8 cellular contexts compared by ENCODE assay signal in genomic region chr7:45574521-45575500, GRCh38. TPM values are rescaled to one million over a fixed set of nuclear protein-coding genes. Genes with fewer than 3 reads are reported as not detected.
DNase-seq lines count a peak whose midpoint lies in the region; ATAC-seq, FAIRE-seq and TF ChIP-seq lines count a peak whose summit lies in the region.

No MANE protein-coding gene starts in this region.

- POLR2A ChIA-PET in HepG2 (lab: Yijun Ruan, JAX), result no interaction called here

- H3K4me2 ChIP-seq in HepG2 (ENCODE audit: low read depth, low read length), result peak overlapping the region; percentile 92

- TF ChIP-seq EP300 in HepG2 (IDR thresholded peaks at IDR 0.05; ENCODE audit: low read depth in 2 of 2, low read length in 2 of 2), result no peak
- TF ChIP-seq EP300 in HepG2 (CRISPR knock-in tag; IDR thresholded peaks at IDR 0.05; ENCODE audit: borderline replicate concordance), result no peak

- H3K36me3 ChIP-seq in HepG2 (replicated peaks in 1 of 2; ENCODE audit: control insufficient read depth in 1 of 2, insufficient read depth in 2 of 2, low read length in 2 of 2), result no peaks in the 10 kb centered on the region

- no peak overlapping the region for H2AFZ ChIP-seq in HepG2 (ENCODE audit: low read length)

- TF ChIP-seq RAD21 in HepG2 (CRISPR knock-in tag; IDR thresholded peaks at IDR 0.05), result peak; percentile 47

- BruUV-seq in HepG2 (replicated peaks; lab: Mats Ljungman, UMichigan), result no TSS peak

- TF ChIP-seq CTCF in AG10803 (conservative IDR thresholded peaks at IDR 0.05; ENCODE audit: low read length) (0 out of 2 replicates have a peak, but pooled peaks have one; percentile 9), coronary artery (IDR thresholded peaks at IDR 0.05) (no peak), HepG2 (CRISPR knock-in tag; IDR thresholded peaks at IDR 0.05) (peak; percentile 46)

- no peaks in the 10 kb centered on the region for H4K20me1 ChIP-seq in HepG2 (ENCODE audit: insufficient read depth, low read length)

- H3K4me3 ChIP-seq in AG10803 (ENCODE audit: low read length) (peak overlapping the region; percentile 40), coronary artery (peak overlapping the region; percentile 78), HepG2 (replicated peaks in 1 of 3; ENCODE audit: insufficient read depth in 1 of 3, low read depth in 2 of 3, low read length in 3 of 3) (peak overlapping the region; percentile 42 to 79 (median 53); a peak in 5 of 6 replicates)

- intact Hi-C loops in HepG2 (cut with micrococcal nuclease; ENCODE audit: unreplicated experiment), result no loop called here

- ATAC-seq in GM18498 (IDR thresholded peaks at IDR 0.05; ENCODE audit: unreplicated experiment) (peak; percentile 49), HepG2 (peak; percentile 94), GM18858 (IDR thresholded peaks at IDR 0.05; ENCODE audit: unreplicated experiment) (no peak), HG03342 (IDR thresholded peaks at IDR 0.05; ENCODE audit: unreplicated experiment) (no peak)

- 0 out of 2 replicates have a peak overlapping the region, but pooled peaks have one; percentile 34 for H3K9ac ChIP-seq in HepG2 (ENCODE audit: insufficient read depth, low read depth, low read length)

- FAIRE-seq in HepG2 (lab: Jason Lieb, UNC), result no peak

- peaks cover 20% of the 10 kb centered on the region for H3K4me1 ChIP-seq in HepG2 (ENCODE audit: insufficient read depth, low read length)

- 20% methylated on average over 24 of the region's 104 CpGs for WGBS in HepG2 (ENCODE audit: low lambda C conversion rate)

- H3K27ac ChIP-seq in coronary artery (no peak overlapping the region), HepG2 (ENCODE audit: extremely low read length, insufficient read depth, low read length) (no peak overlapping the region)

- CTCF ChIA-PET in HepG2 (lab: Yijun Ruan, JAX; ENCODE audit: low intra/inter-chr PET ratio, low total read pairs), result no interaction called here

- peaks cover 10 to 67% of the 10 kb centered on the region in 2 experiments for H3K27me3 ChIP-seq in HepG2 (ENCODE audit: control insufficient read depth in 1 of 2, insufficient read depth in 2 of 2, low read length in 2 of 2)

- H3K9me3 ChIP-seq in HepG2 (ENCODE audit: low read length), result no peaks in the 10 kb centered on the region

- no peaks in the 10 kb centered on the region for H3K79me2 ChIP-seq in HepG2 (ENCODE audit: insufficient read depth, low read length)

- DNase-seq in AG10803 (ENCODE audit: low read depth), result peak; percentile 37
- peak; percentile 45 to 53 for DNase-seq in NCI-H1930 (lab: John Stamatoyannopoulos, UW)
- DNase-seq in coronary artery (ENCODE audit: low spot score), result peak; percentile 63
- DNase-seq in HepG2 (ENCODE audit: low spot score), result peak; percentile 35
- no peak for DNase-seq in NCI-H510A (lab: John Stamatoyannopoulos, UW)

- TF ChIP-seq POLR2A in HepG2 (IDR thresholded peaks at IDR 0.05; ENCODE audit: insufficient read depth in 1 of 2, low read depth in 2 of 2, low read length in 2 of 2), result no peak

- in situ Hi-C loops in HepG2 (cut with HindIII; ENCODE audit: extremely low pct_ligation_motif_present, low pct_unique_long_range_greater_than_20kb), result loop anchor here (25.0 kb wide), 1 partner anchor 413 kb away; the partner anchor contains the start of gene RAMP3

TF ChIP-seq in HepG2, 621 proteins besides CTCF, POLR2A, EP300 and RAD21 (continues in another document):
- TF ChIP-seq ZNF431 (CRISPR knock-in tag; IDR thresholded peaks at IDR 0.05; ENCODE audit: borderline replicate concordance, low read depth) (no peak), ZNF337 (CRISPR knock-in tag; IDR thresholded peaks at IDR 0.05; ENCODE audit: borderline replicate concordance, low read depth) (no peak), REST (IDR thresholded peaks at IDR 0.05; ENCODE audit: borderline replicate concordance in 1 of 2, low read depth in 1 of 2, low read length in 2 of 2) (no peak), ZBTB14 (CRISPR knock-in tag; IDR thresholded peaks at IDR 0.05) (0 out of 2 replicates have a peak, but pooled peaks have one; percentile 51), ZBTB21 (CRISPR knock-in tag; IDR thresholded peaks at IDR 0.05) (no peak), U2AF1 (optimal IDR thresholded peaks at IDR 0.05; ENCODE audit: low read depth, low read length) (no peak), MAX (IDR thresholded peaks at IDR 0.05) (peak; percentile 31; the same call in 1 of the 2 replicates), ZSCAN22 (CRISPR knock-in tag; IDR thresholded peaks at IDR 0.05) (no peak), SALL1 (CRISPR knock-in tag; IDR thresholded peaks at IDR 0.05) (no peak), ZFP37 (CRISPR knock-in tag; IDR thresholded peaks at IDR 0.05; ENCODE audit: borderline replicate concordance) (no peak), IRX3 (CRISPR knock-in tag; IDR thresholded peaks at IDR 0.05; ENCODE audit: borderline replicate concordance, low read depth) (no peak)

RNA-seq across cellular contexts. Expression of gene ADCY1, which starts 0.6 kb away (rescaled TPM):
- total RNA-seq in HepG2 (2016; rRNA removed; fragmentation: Illumina TruSeq; extraction: Trizol), result 0.80 and 1.5 TPM in 2 replicates
- total RNA-seq in HepG2 (2016; cell fraction: cytosol; rRNA removed; fragmentation: Illumina TruSeq; extraction: Trizol; ENCODE audit: low read depth), result 0.81 and 1.2 TPM in 2 replicates
- total RNA-seq in HepG2 (2016; cell fraction: insoluble cytoplasmic fraction; rRNA removed; fragmentation: Illumina TruSeq; extraction: Trizol), result 0.76 and 0.89 TPM in 2 replicates
- 1.7 and 1.9 TPM in 2 replicates for total RNA-seq in HepG2 (2016; cell fraction: membrane; rRNA removed; fragmentation: Illumina TruSeq; extraction: Trizol)
- total RNA-seq in HepG2 (2016; cell fraction: nucleus; rRNA removed; fragmentation: Illumina TruSeq; extraction: Trizol), result 0.63 and 1.2 TPM in 2 replicates
- 1.0 and 1.2 TPM in 2 replicates for polyA plus RNA-seq in HepG2 (2011; rRNA removed)
- 1.2 and 1.4 TPM in 2 replicates for polyA plus RNA-seq in HepG2 (2011; cell fraction: cytosol; rRNA removed)
- polyA plus RNA-seq in HepG2 (2011; cell fraction: nucleus; rRNA removed), result 1.0 TPM in 2 replicates
- polyA plus RNA-seq in HepG2 (2012), result 0.47 and 0.72 TPM in 2 replicates
- 1.3 TPM in 2 replicates for polyA plus RNA-seq in HepG2 (2016; cell fraction: cytosol; fragmentation: Illumina TruSeq; extraction: Trizol; ENCODE audit: low read depth)
- polyA plus RNA-seq in HepG2 (2016; cell fraction: insoluble cytoplasmic fraction; fragmentation: Illumina TruSeq; extraction: Trizol; ENCODE audit: low read depth), result 0.51 and 0.62 TPM in 2 replicates
- polyA plus RNA-seq in HepG2 (2016; cell fraction: membrane; fragmentation: Illumina TruSeq; extraction: Trizol; ENCODE audit: low read depth), result 1.5 and 1.6 TPM in 2 replicates
- polyA plus RNA-seq in HepG2 (2016; cell fraction: nucleus; fragmentation: Illumina TruSeq; extraction: Trizol; ENCODE audit: insufficient read depth, low read depth), result 0.71 and 1.2 TPM in 2 replicates
- polyA minus RNA-seq in HepG2 (2011; rRNA and poly(A)+ RNA removed; ENCODE audit: low replicate concordance), result 1.9 TPM in 1 of 2 replicates, not detected in the other
- polyA minus RNA-seq in HepG2 (2011; cell fraction: cytosol; rRNA and poly(A)+ RNA removed), result 0.30 and 0.35 TPM in 2 replicates
- 0.64 and 1.6 TPM in 2 replicates for polyA minus RNA-seq in HepG2 (2011; cell fraction: nucleus; rRNA and poly(A)+ RNA removed)

Comparison
In these comparisons a context has a peak if more than half of its experiments do, and no peak if none do; other contexts are left out.
1. ATAC-seq: peak in GM18498 (single experiment) and HepG2 (single experiment); none in GM18858 (single experiment) and HG03342 (single experiment).
2. Peak in every context shown above with its lines, with median percentiles within 50 percentile points of each other: H3K4me3 ChIP-seq.